Comparison of ENCODE assay signal across 8 cellular contexts in the genomic region with DNA sequence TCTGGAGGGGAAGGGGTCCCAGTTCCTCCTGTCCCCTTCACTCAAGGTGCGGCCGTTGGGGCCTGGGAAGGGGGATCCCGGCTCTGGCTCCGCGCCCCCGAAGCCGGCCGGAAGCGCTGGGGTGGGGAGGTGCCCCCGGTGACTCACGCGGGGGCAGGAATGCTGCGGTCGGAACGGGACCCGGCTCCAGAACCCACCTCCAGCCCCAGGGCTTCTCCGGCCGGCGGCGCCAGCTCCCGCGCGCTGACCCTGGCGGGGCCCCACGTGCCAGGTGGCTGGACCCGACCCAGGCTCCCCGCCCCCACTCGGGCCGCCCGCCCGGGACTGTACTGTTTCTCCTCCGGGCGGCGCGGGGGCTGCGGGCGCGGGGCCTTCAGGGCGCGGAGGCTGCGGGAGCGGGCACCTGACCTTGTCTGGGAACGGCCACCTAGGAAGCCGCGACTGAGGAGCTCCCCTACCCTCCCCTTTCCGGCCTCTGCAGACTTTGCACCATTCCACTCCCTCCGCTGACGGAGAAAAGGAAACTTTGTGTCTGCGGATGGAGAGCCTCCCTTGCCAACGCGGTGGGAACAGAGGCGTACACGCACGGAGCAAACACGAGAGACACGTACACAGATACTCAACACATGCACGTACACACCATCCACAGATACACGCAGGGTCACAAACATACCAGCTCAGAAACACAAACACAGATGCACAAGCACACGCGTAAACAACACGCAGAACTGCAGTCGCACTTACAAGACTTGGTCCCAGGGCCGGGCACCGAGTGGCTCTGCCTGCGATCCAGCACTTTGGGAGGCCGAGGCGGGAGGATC. TPM values are rescaled to one million over a fixed set of nuclear protein-coding genes. Genes with fewer than 3 reads are reported as not detected.
A peak's percentile ranks its signal among the peaks of the same experiment; 100 is the strongest.
DNase-seq lines count a peak whose midpoint lies in the region; ATAC-seq and TF ChIP-seq lines count a peak whose summit lies in the region.

No MANE protein-coding gene starts in this region.

- no peaks in the 10 kb centered on the region for H3K36me3 Mint-ChIP-seq in CD4-positive, alpha-beta T cell (ENCODE audit: low read depth)
- H3K36me3 Mint-ChIP-seq in activated naive CD8-positive, alpha-beta T cell treated with anti-CD3 and anti-CD28 coated beads, Interleukin-2, amount 50 U/mL, for 24 hours (ENCODE audit: low read depth), result no peaks in the 10 kb centered on the region

- H3K27me3 ChIP-seq in CD4-positive, alpha-beta T cell (ENCODE audit: control insufficient read depth, insufficient read depth, low read length), result no peaks in the 10 kb centered on the region
- H3K27me3 ChIP-seq in cardiac muscle cell (no peaks in the 10 kb centered on the region), osteoblast (ENCODE audit: insufficient read depth, low read length) (no peaks in the 10 kb centered on the region), upper lobe of left lung (peaks cover 0 to 6% (median 0%) of the 10 kb centered on the region in 4 donors)

- 4 to 17% methylated on average over 14 to 33 of the region's 67 CpGs for WGBS in upper lobe of left lung, 2 donors

- no peak for TF ChIP-seq EP300 in upper lobe of left lung (IDR thresholded peaks at IDR 0.05)

- no peak overlapping the region for H3K27ac ChIP-seq in CD4-positive, alpha-beta T cell (ENCODE audit: low read depth, low read length)
- H3K27ac ChIP-seq in cardiac muscle cell (peak overlapping the region; percentile 77), osteoblast (ENCODE audit: low read depth, low read length) (peak overlapping the region; percentile 95), upper lobe of left lung (peak overlapping the region; percentile 65 to 83 (median 71))

- peak in 3 of 4 donors; percentile 28 to 35 (median 34) for TF ChIP-seq POLR2A in upper lobe of left lung (IDR thresholded peaks at IDR 0.05)

- no peaks in the 10 kb centered on the region for H3K9me3 Mint-ChIP-seq in CD4-positive, alpha-beta T cell
- H3K9me3 Mint-ChIP-seq in activated naive CD8-positive, alpha-beta T cell treated with anti-CD3 and anti-CD28 coated beads, Interleukin-2, amount 50 U/mL, for 24 hours, result no peaks in the 10 kb centered on the region

- H3K27ac Mint-ChIP-seq in CD4-positive, alpha-beta T cell, result peak overlapping the region; percentile 85
- peak overlapping the region; percentile 92 for H3K27ac Mint-ChIP-seq in activated naive CD8-positive, alpha-beta T cell treated with anti-CD3 and anti-CD28 coated beads, Interleukin-2, amount 50 U/mL, for 24 hours

- peak; percentile 7 for TF ChIP-seq CTCF in CD4-positive, alpha-beta T cell (IDR thresholded peaks at IDR 0.05)
- TF ChIP-seq CTCF in cardiac muscle cell (IDR thresholded peaks at IDR 0.05; ENCODE audit: low read depth, low read length) (no peak), osteoblast (IDR thresholded peaks at IDR 0.05; ENCODE audit: extremely low read depth, low read depth, low read length) (no peak), upper lobe of left lung (IDR thresholded peaks at IDR 0.05) (peak in 2 of 6 experiments; percentile 22 to 38)

- H3K36me3 ChIP-seq in cardiac muscle cell (no peaks in the 10 kb centered on the region), osteoblast (ENCODE audit: insufficient read depth, low read length) (peaks cover 77% of the 10 kb centered on the region), upper lobe of left lung (peaks cover 0 to 5% (median 0%) of the 10 kb centered on the region in 4 donors)

- peaks cover 3% of the 10 kb centered on the region for H4K20me1 ChIP-seq in osteoblast (ENCODE audit: insufficient read depth, low read length)

- POLR2A ChIA-PET in CD4-positive, alpha-beta T cell (lab: Charles Lee), result interaction anchor here (1.0 to 2.6 kb wide), 3 partner anchors 22 to 37 kb away, joined by 3 to 28 read pairs (median 8); a partner anchor contains a TSS

- ATAC-seq in CD4-positive, alpha-beta T cell (ENCODE audit: poor library complexity), result peak; percentile 74
- peak; percentile 30 for ATAC-seq in activated naive CD8-positive, alpha-beta T cell treated with anti-CD3 and anti-CD28 coated beads, Interleukin-2, amount 50 U/mL, for 24 hours
- ATAC-seq in upper lobe of left lung (ENCODE audit: low FRiP score in 2 of 2) (peak; percentile 64 to 87), GM21529 (IDR thresholded peaks at IDR 0.05; ENCODE audit: unreplicated experiment) (no peak)

- peak overlapping the region; percentile 74 for H3K4me2 ChIP-seq in osteoblast (ENCODE audit: insufficient read depth, low read length)

- no peak overlapping the region for H2AFZ ChIP-seq in osteoblast (ENCODE audit: low read length)

- CTCF ChIA-PET in CD4-positive, alpha-beta T cell (lab: Charles Lee), result interaction anchor here (1.2 to 1.6 kb wide), 2 partner anchors 22 to 36 kb away, joined by 4 to 5 read pairs; no protein-coding TSS in a partner anchor

- peaks cover 8% of the 10 kb centered on the region for H3K27me3 Mint-ChIP-seq in CD4-positive, alpha-beta T cell
- peaks cover 26% of the 10 kb centered on the region for H3K27me3 Mint-ChIP-seq in activated naive CD8-positive, alpha-beta T cell treated with anti-CD3 and anti-CD28 coated beads, Interleukin-2, amount 50 U/mL, for 24 hours

- peaks cover 13% of the 10 kb centered on the region for H3K4me1 ChIP-seq in cardiac muscle cell (ENCODE audit: low read depth)
- peaks cover 53% of the 10 kb centered on the region for H3K4me1 ChIP-seq in osteoblast (ENCODE audit: insufficient read depth, low read length)
- peaks cover 13 to 16% (median 14%) of the 10 kb centered on the region in 4 donors for H3K4me1 ChIP-seq in upper lobe of left lung

- intact Hi-C loops in CD4-positive, alpha-beta T cell (cut with DNase I, micrococcal nuclease), result loop anchor here in 1 of 2 experiments (5.0 kb wide), 1 partner anchor 36 kb away; a partner anchor contains a TSS

- peaks cover 18% of the 10 kb centered on the region for H3K4me1 Mint-ChIP-seq in CD4-positive, alpha-beta T cell (ENCODE audit: low read depth)
- peaks cover 45% of the 10 kb centered on the region for H3K4me1 Mint-ChIP-seq in activated naive CD8-positive, alpha-beta T cell treated with anti-CD3 and anti-CD28 coated beads, Interleukin-2, amount 50 U/mL, for 24 hours

- H3K79me2 ChIP-seq in osteoblast (ENCODE audit: insufficient read depth, low read length), result peaks cover 74% of the 10 kb centered on the region

- peak overlapping the region; percentile 86 for H3K4me3 Mint-ChIP-seq in CD4-positive, alpha-beta T cell
- H3K4me3 Mint-ChIP-seq in activated naive CD8-positive, alpha-beta T cell treated with anti-CD3 and anti-CD28 coated beads, Interleukin-2, amount 50 U/mL, for 24 hours, result peak overlapping the region; percentile 82

- DNase-seq in CD4-positive, alpha-beta T cell, result peak in 9 of 10 experiments; percentile 8 to 65 (median 32)
- DNase-seq in RKO (ENCODE audit: low spot score) (peak; percentile 90), cardiac muscle cell (ENCODE audit: low read depth in 1 of 2, low spot score in 1 of 2) (peak; percentile 63 to 93), osteoblast (ENCODE audit: insufficient read length, low spot score, missing footprints) (peak; percentile 95), upper lobe of left lung (peak; percentile 51 to 94), NCI-H345 treated with DMSO at 0.1 percent for 48 hours (lab: John Stamatoyannopoulos, UW; ENCODE audit: unreplicated experiment) (no peak)
- peak; percentile 62 for DNase-seq in activated naive CD8-positive, alpha-beta T cell treated with anti-CD3 and anti-CD28 coated beads, Interleukin-2, amount 50 U/mL, for 24 hours

- H3K4me3 ChIP-seq in cardiac muscle cell (peak overlapping the region; percentile 20), osteoblast (ENCODE audit: insufficient read depth, low read length) (peak overlapping the region; percentile 64), upper lobe of left lung (peak overlapping the region; percentile 5 to 61 (median 52))

- H3K9me3 ChIP-seq in CD4-positive, alpha-beta T cell (ENCODE audit: control insufficient read depth, low read length), result no peaks in the 10 kb centered on the region
- no peaks in the 10 kb centered on the region for H3K9me3 ChIP-seq in cardiac muscle cell (ENCODE audit: low read depth)
- no peaks in the 10 kb centered on the region for H3K9me3 ChIP-seq in osteoblast (ENCODE audit: low read depth, low read length)
- H3K9me3 ChIP-seq in upper lobe of left lung, result no peaks in the 10 kb centered on the region

RNA-seq across cellular contexts. Expression of a gene that starts 7.2 kb away (rescaled TPM):
- under 1 TPM; 0.30 to 0.42 TPM for total RNA-seq in CD4-positive, alpha-beta T cell
- total RNA-seq in cardiac muscle cell (62.7 and 68.5 TPM in 2 replicates), osteoblast (355 and 368 TPM in 2 replicates), upper lobe of left lung (10 to 100 TPM; 28.4 to 96.9 (median 71.7) TPM)
- polyA plus RNA-seq in cardiac muscle cell, result 16.6 and 26.2 TPM in 2 replicates

RNA-seq across cellular contexts. Expression of a gene that starts 33.2 kb away (rescaled TPM):
- total RNA-seq in CD4-positive, alpha-beta T cell, result under 1 TPM; 0.78 to 0.82 TPM
- total RNA-seq in cardiac muscle cell (1.7 and 1.8 TPM in 2 replicates), osteoblast (not detected in 2 replicates), upper lobe of left lung (10 to 100 TPM in 4 of 6 donors, 1 to 10 TPM in 2; 5.2 to 40.6 (median 20.1) TPM)
- polyA plus RNA-seq in cardiac muscle cell, result 0.60 and 2.3 TPM in 2 replicates

RNA-seq across cellular contexts. Expression of a gene that starts 37.9 kb away (rescaled TPM):
- 100 to 1,000 TPM; 367 to 388 TPM for total RNA-seq in CD4-positive, alpha-beta T cell
- 159 and 195 TPM in 2 replicates for total RNA-seq in cardiac muscle cell
- polyA plus RNA-seq in cardiac muscle cell, result 148 and 216 TPM in 2 replicates
- total RNA-seq in osteoblast, result 113 and 114 TPM in 2 replicates
- total RNA-seq in upper lobe of left lung, result 100 to 1,000 TPM; 152 to 351 (median 211) TPM

Comparison
In these comparisons a context has a peak if more than half of its experiments do, and no peak if none do; other contexts are left out.
1. RNA of a gene that starts 7.2 kb away (total RNA-seq): 355 to 368 TPM in osteoblast, 28.4 to 96.9 TPM in upper lobe of left lung and 62.7 to 68.5 TPM in cardiac muscle cell; 0.30 to 0.42 TPM in CD4-positive, alpha-beta T cell; every median in the first group is over 10 times any median in the second.
2. Peak in every context shown above with its lines, with median percentiles within 50 percentile points of each other: H3K4me3 ChIP-seq.